ENCODE assay signal across 8 cellular contexts in the genomic region with DNA sequence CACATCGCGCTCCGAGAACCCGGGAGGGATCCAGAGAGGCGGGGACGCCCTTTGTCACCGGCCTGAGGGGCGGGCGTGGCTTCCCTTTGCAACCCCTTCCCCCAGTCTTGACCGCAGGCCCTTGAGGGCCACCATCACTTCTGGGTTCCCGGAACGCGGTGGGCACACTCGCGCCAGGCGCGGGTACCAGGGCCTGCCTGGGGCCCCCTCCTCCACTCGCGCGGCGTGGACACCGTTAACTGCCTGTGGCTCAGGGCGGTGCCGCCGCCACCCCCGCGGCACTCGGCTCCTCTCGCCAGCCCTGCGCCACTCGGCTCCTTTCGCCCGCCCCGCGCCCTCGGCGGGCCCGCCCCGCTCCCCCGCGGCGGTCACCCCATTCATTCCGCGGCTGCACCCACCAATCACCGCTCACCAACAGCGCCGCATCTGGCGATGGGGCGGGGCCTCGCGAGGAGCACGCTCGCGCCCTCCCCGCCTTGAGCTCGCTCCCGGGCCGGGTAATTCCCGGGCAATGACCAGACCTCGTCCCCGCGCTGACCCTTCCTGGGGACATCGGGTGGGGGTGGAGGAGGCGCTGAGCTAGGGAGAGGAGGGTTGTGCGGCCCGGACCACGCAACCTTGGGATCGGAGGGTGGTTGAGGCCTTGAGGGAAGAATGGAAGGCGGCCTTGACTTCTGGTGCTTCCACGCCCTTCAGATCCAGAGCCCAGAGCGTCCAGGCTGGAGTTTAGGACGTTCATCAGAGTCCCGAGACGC. TPM values are rescaled to one million over a fixed set of nuclear protein-coding genes. Genes with fewer than 3 reads are reported as not detected.
A peak's percentile ranks its signal among the peaks of the same experiment; 100 is the strongest.
DNase-seq lines count a peak whose midpoint lies in the region; ATAC-seq and TF ChIP-seq lines count a peak whose summit lies in the region.

No MANE protein-coding gene starts in this region.

- peak overlapping the region; percentile 97 for H2AFZ ChIP-seq in IMR-90 (replicated peaks; ENCODE audit: low read length, poor library complexity)

- peak overlapping the region; percentile 96 for H3K23ac ChIP-seq in IMR-90 (ENCODE audit: low read depth, low read length)

- no peak for TF ChIP-seq CTCF in IMR-90 (conservative IDR thresholded peaks at IDR 0.05; ENCODE audit: low read depth, low read length)

- no peaks in the 10 kb centered on the region for H4K20me1 ChIP-seq in IMR-90 (ENCODE audit: insufficient read depth, low read length)

- peaks cover 13% of the 10 kb centered on the region for H3K4me1 ChIP-seq in IMR-90 (ENCODE audit: control insufficient read depth, insufficient read depth, low read length)
- no peaks in the 10 kb centered on the region for H3K4me1 ChIP-seq in esophagus (ENCODE audit: control insufficient read depth in 2 of 2, insufficient read depth in 2 of 2, low read length in 1 of 2)
- peaks cover 6% of the 10 kb centered on the region for H3K4me1 ChIP-seq in muscle layer of colon (ENCODE audit: insufficient read depth, low read length)

- peak; percentile 65; the same call in 1 of the 2 replicates for TF ChIP-seq POLR2A in IMR-90 (IDR thresholded peaks at IDR 0.05; ENCODE audit: low read depth, low read length)

- H2BK20ac ChIP-seq in IMR-90 (ENCODE audit: low read depth, low read length) = peak overlapping the region; percentile 69

- peak; percentile 80 for DNase-seq in DMS153 treated with DMSO at 0.1 percent for 48 hours (lab: John Stamatoyannopoulos, UW; ENCODE audit: unreplicated experiment)
- peak; percentile 91 for DNase-seq in IMR-90
- peak; percentile 77 for DNase-seq in OCI-M2 (lab: John Stamatoyannopoulos, UW; ENCODE audit: unreplicated experiment)
- DNase-seq in activated T-cell treated with anti-CD3 and anti-CD28 coated beads, Interleukin-2, amount 50 U/mL, for 48 hours = peak; percentile 95
- peak; percentile 91 for DNase-seq in stimulated activated CD8-positive, alpha-beta memory T cell treated with anti-CD3 and anti-CD28 coated beads, Interleukin-4, amount 100 ng/mL, for 48 hours

- H3K56ac ChIP-seq in IMR-90 (ENCODE audit: extremely low read depth, insufficient read depth, low read length) = peak overlapping the region; percentile 85

- peak overlapping the region; percentile 98 for H2AK9ac ChIP-seq in IMR-90 (replicated peaks; ENCODE audit: low read depth, low read length, poor library complexity)

- H3K4me3 ChIP-seq in IMR-90 (ENCODE audit: insufficient read depth, low read depth, low read length) (peak overlapping the region; percentile 60), esophagus (ENCODE audit: low read depth in 1 of 2, low read length in 2 of 2) (peak overlapping the region; percentile 52 to 60), muscle layer of colon (ENCODE audit: low read depth in 1 of 2, low read length in 2 of 2) (peak overlapping the region; percentile 53 to 57)

- TF ChIP-seq RAD21 in IMR-90 (IDR thresholded peaks at IDR 0.05; ENCODE audit: low read length) = no peak

- peak overlapping the region; percentile 90 for H3K27ac ChIP-seq in IMR-90 (ENCODE audit: insufficient read depth, low read length)
- H3K27ac ChIP-seq in esophagus (ENCODE audit: low read depth in 2 of 2, low read length in 1 of 2) = peak overlapping the region; percentile 87 to 94
- H3K27ac ChIP-seq in muscle layer of colon (ENCODE audit: low read depth, low read length) = peak overlapping the region; percentile 92

- H4K5ac ChIP-seq in IMR-90 (ENCODE audit: low read depth, low read length) = peak overlapping the region; percentile 86

- 1% methylated on average over 27 of the region's 74 CpGs; no CpG with 5 or more reads in 1 of the 2 experiments for WGBS in IMR-90 (ENCODE audit: extremely low coverage in 2 of 2, insufficient read length in 1 of 2), 2 experiments
- WGBS in esophagus, 2 donors = 0 to 1% methylated on average over 66 to 74 of the region's 74 CpGs

- dilution Hi-C loops in IMR-90 (cut with HindIII; ENCODE audit: low sequenced_read_pairs, unreplicated experiment) = no loop called here

- peak overlapping the region; percentile 86 for H2BK5ac ChIP-seq in IMR-90 (ENCODE audit: low read depth, low read length, poor library complexity, severe bottlenecking)

- peak overlapping the region; percentile 87; the same call in 2 of the 3 replicates for H2BK15ac ChIP-seq in IMR-90 (ENCODE audit: low read depth, low read length)

- H3K9me1 ChIP-seq in IMR-90 (ENCODE audit: insufficient read depth, low read length) = peaks cover 5% of the 10 kb centered on the region

- H3K9me3 ChIP-seq in IMR-90 (ENCODE audit: control insufficient read depth, insufficient read depth, low read length) (no peaks in the 10 kb centered on the region), esophagus (ENCODE audit: control insufficient read depth in 2 of 2, insufficient read depth in 1 of 2, low read depth in 1 of 2, low read length in 1 of 2) (no peaks in the 10 kb centered on the region), muscle layer of colon (ENCODE audit: low read length) (no peaks in the 10 kb centered on the region)

- H2BK120ac ChIP-seq in IMR-90 (ENCODE audit: low read depth, low read length) = peak overlapping the region; percentile 77

- peak overlapping the region; percentile 97 for H3K14ac ChIP-seq in IMR-90 (replicated peaks; ENCODE audit: low read depth, low read length)

- POLR2A ChIA-PET in IMR-90 (lab: Charles Lee; ENCODE audit: unreplicated experiment) = interaction anchor here (0.6 kb wide), 1 partner anchor 466 kb away, joined by 5 read pairs; no protein-coding TSS in a partner anchor

- intact Hi-C loops in IMR-90 (cut with micrococcal nuclease) = no loop called here

- peak overlapping the region; percentile 86 for H2AK5ac ChIP-seq in IMR-90 (ENCODE audit: low read depth, low read length)

- peak; percentile 94 for ATAC-seq in GM21529 (IDR thresholded peaks at IDR 0.05; ENCODE audit: unreplicated experiment)
- peak; percentile 98 for ATAC-seq in IMR-90 (ENCODE audit: low read depth)

- BruUV-seq in IMR-90 (replicated peaks; lab: Mats Ljungman, UMichigan) = no TSS peak

- peak overlapping the region; percentile 88 for H3K18ac ChIP-seq in IMR-90 (ENCODE audit: low read depth, low read length)

- in situ Hi-C loops in IMR-90 (cut with MboI; ENCODE audit: low sequenced_read_pairs) = no loop called here

- peak overlapping the region; percentile 71 for H3K9ac ChIP-seq in IMR-90 (ENCODE audit: low read depth, low read length)
- peak overlapping the region; percentile 81 for H3K9ac ChIP-seq in muscle layer of colon (ENCODE audit: low read length)

- H3K27me3 ChIP-seq in IMR-90 (ENCODE audit: control insufficient read depth, insufficient read depth, low read length) (peaks cover 4% of the 10 kb centered on the region), esophagus (ENCODE audit: control insufficient read depth in 1 of 2, insufficient read depth in 2 of 2, low read length in 2 of 2) (no peaks in the 10 kb centered on the region), muscle layer of colon (ENCODE audit: control insufficient read depth in 1 of 2, insufficient read depth in 2 of 2, low read length in 2 of 2) (no peaks in the 10 kb centered on the region)

- peak overlapping the region; percentile 94 for H3K4ac ChIP-seq in IMR-90 (ENCODE audit: low read depth, low read length)

- H4K8ac ChIP-seq in IMR-90 (ENCODE audit: low read depth in 2 of 2, low read length in 2 of 2) = peak overlapping the region; percentile 99

- H3K4me2 ChIP-seq in IMR-90 (ENCODE audit: low read depth, low read length) = peak overlapping the region; percentile 90

- no peaks in the 10 kb centered on the region for H3K36me3 ChIP-seq in IMR-90 (ENCODE audit: control insufficient read depth, insufficient read depth, low read length)
- no peaks in the 10 kb centered on the region for H3K36me3 ChIP-seq in esophagus (ENCODE audit: control insufficient read depth in 2 of 2, insufficient read depth in 2 of 2, low read length in 1 of 2)
- no peaks in the 10 kb centered on the region for H3K36me3 ChIP-seq in muscle layer of colon (ENCODE audit: insufficient read depth, low read length)

- H3K79me1 ChIP-seq in IMR-90 (ENCODE audit: low read depth in 1 of 2, low read length in 2 of 2) = 0 out of 4 replicates have a peak, but pooled peaks cover 0 to 6% of the 10 kb centered on the region in 2 experiments

- CTCF ChIA-PET in IMR-90 (lab: Yijun Ruan, JAX) = interaction anchor here (0.7 kb wide), 2 partner anchors 10 to 74 kb away, joined by 3 to 4 read pairs; no protein-coding TSS in a partner anchor

- peak overlapping the region; percentile 93 for H4K91ac ChIP-seq in IMR-90 (ENCODE audit: insufficient read depth, low read depth, low read length)

TF ChIP-seq in IMR-90, 13 proteins besides CTCF, POLR2A, EP300 and RAD21:
- peak; percentile 90 for TF ChIP-seq MAZ (IDR thresholded peaks at IDR 0.05; ENCODE audit: borderline replicate concordance, low read depth, low read length)
- TF ChIP-seq MAFK (IDR thresholded peaks at IDR 0.05; ENCODE audit: low read depth, low read length) = no peak
- TF ChIP-seq MXI1 (IDR thresholded peaks at IDR 0.05; ENCODE audit: borderline replicate concordance, low read depth, low read length) = peak; percentile 4; the same call in 1 of the 2 replicates
- TF ChIP-seq USF2 (IDR thresholded peaks at IDR 0.05; ENCODE audit: low read depth, low read length) = 0 out of 2 replicates have a peak, but pooled peaks have one; percentile 6
TF ChIP-seq in IMR-90: peak in this region for 3.

RNA-seq across cellular contexts. Expression of gene ELOVL5, which starts 10.5 kb away (rescaled TPM):
- total RNA-seq in IMR-90 (2012; rRNA removed) = 42.3 and 50.5 TPM in 2 replicates
- polyA plus RNA-seq in IMR-90 (2012; rRNA removed) = 29.7 and 32.1 TPM in 2 replicates
- 9.0 and 11.1 TPM in 2 replicates for polyA plus RNA-seq in IMR-90 (2012; cell fraction: cytosol; rRNA removed)
- polyA plus RNA-seq in IMR-90 (2012; cell fraction: nucleus; rRNA removed; ENCODE audit: low replicate concordance) = 13.4 and 51.1 TPM in 2 replicates
- polyA plus RNA-seq in esophagus = 10 to 100 TPM in 1 of 2 donors, 1 to 10 TPM in 1; 9.5 to 20.1 TPM

Comparison
In these comparisons a context has a peak if more than half of its experiments do, and no peak if none do; other contexts are left out.
1. Peak in every context shown above with its lines: DNase-seq, ATAC-seq, H3K4me3 ChIP-seq and H3K27ac ChIP-seq.